11 cellular contexts compared by ENCODE assay signal in genomic region chr22:37549704-37550059, GRCh38. TPM values are rescaled to one million over a fixed set of nuclear protein-coding genes. Genes with fewer than 3 reads are reported as not detected.
DNase-seq lines count a peak whose midpoint lies in the region; ATAC-seq and TF ChIP-seq lines count a peak whose summit lies in the region.
"Had no signal": no experiment of that assay in that cellular context is flagged by ENCODE, and none has a peak within 500 bp of the region (broad histone marks: within the 10 kb centered on the region; RNA-seq: fewer than 3 reads in every experiment).

No MANE protein-coding gene starts in this region.

- DNase-seq in HCT116 (ENCODE audit: low read depth, low spot score) (no peak), anterior cingulate cortex (lab: John Stamatoyannopoulos, UW) (peak in 53 of 58 donors; percentile 17 to 90 (median 73)), hypothalamus (lab: John Stamatoyannopoulos, UW) (peak in 43 of 51 donors; percentile 34 to 92 (median 75)), sigmoid colon (no peak), ureter (ENCODE audit: low spot score) (no peak), NCI-H524 (lab: John Stamatoyannopoulos, UW) (no peak)
- DNase-seq: Karpas-422; stimulated activated CD4-positive, alpha-beta T cell treated with anti-CD3 and anti-CD28 coated beads, Interleukin-2, amount 100 ng/mL, for 48 hours had no signal

- no peaks in the 10 kb centered on the region for H4K20me1 ChIP-seq in HCT116 (ENCODE audit: insufficient read depth)

- H3K36me3 ChIP-seq in HCT116 (ENCODE audit: control insufficient read depth in 1 of 2, insufficient read depth in 2 of 2, low read length in 2 of 2) (no peaks in the 10 kb centered on the region), sigmoid colon (no peaks in the 10 kb centered on the region)

- TF ChIP-seq RAD21 in HCT116 (IDR thresholded peaks at IDR 0.05; ENCODE audit: low read depth): peak; percentile 31; the same call in 1 of the 2 replicates

- no peak overlapping the region for H2AFZ ChIP-seq in HCT116 (ENCODE audit: low read depth, low read length, poor library complexity, severe bottlenecking)

- H3K79me2 ChIP-seq in HCT116 (ENCODE audit: insufficient read depth, low read length): no peaks in the 10 kb centered on the region

- WGBS in sigmoid colon, 2 donors: 69 to 73% methylated on average over 5 of the region's 5 CpGs

- CTCF ChIA-PET in HCT116 (lab: Charles Lee): interaction anchor here (0.6 to 14.9 kb wide), 5 partner anchors 9 to 268 kb away, joined by 3 to 238 read pairs (median 3); no protein-coding TSS in a partner anchor

- no TSS peak for BruUV-seq in HCT116 (replicated peaks; lab: Mats Ljungman, UMichigan)

- no peak overlapping the region for H3K4me2 ChIP-seq in HCT116 (ENCODE audit: low read length)

- ATAC-seq in HCT116 (no peak), HG02588 (IDR thresholded peaks at IDR 0.05; ENCODE audit: unreplicated experiment) (no peak), HG03095 (IDR thresholded peaks at IDR 0.05; ENCODE audit: unreplicated experiment) (no peak)

- H3K27ac ChIP-seq in HCT116 (ENCODE audit: low read depth, low read length) (no peak overlapping the region), sigmoid colon (peak overlapping the region; percentile 34 to 57 (median 45))

- no peak overlapping the region for H3K9ac ChIP-seq in HCT116 (ENCODE audit: low read length)

- H3K27me3 ChIP-seq in HCT116 (ENCODE audit: insufficient read depth, low read length) (no peaks in the 10 kb centered on the region), sigmoid colon (no peaks in the 10 kb centered on the region)

- TF ChIP-seq CTCF in HCT116 (IDR thresholded peaks at IDR 0.05 in 2 of 3, conservative IDR thresholded peaks at IDR 0.05 in 1 of 3; ENCODE audit: borderline replicate concordance in 1 of 3, insufficient read depth in 1 of 3, low read depth in 2 of 3, low read length in 2 of 3) (no peak), sigmoid colon (IDR thresholded peaks at IDR 0.05) (no peak)

- TF ChIP-seq POLR2A in HCT116 (IDR thresholded peaks at IDR 0.05; ENCODE audit: borderline replicate concordance, extremely low read depth, insufficient read depth, insufficient read length): no peak
- no peak for TF ChIP-seq POLR2A in sigmoid colon (IDR thresholded peaks at IDR 0.05)

- TF ChIP-seq EP300 in sigmoid colon (IDR thresholded peaks at IDR 0.05): no peak

- RAD21 ChIA-PET in HCT116 (lab: Charles Lee; ENCODE audit: low non-redundant PET in 1 of 2, low total read pairs in 2 of 2, uncharacterized antibody in 2 of 2, unreplicated experiment in 2 of 2): interaction anchor here in 1 of 2 experiments (0.7 to 1.3 kb wide), 3 partner anchors 10 to 17 kb away, joined by 5 to 9 read pairs (median 5); no protein-coding TSS in a partner anchor

- intact Hi-C loops in HCT116 (cut with micrococcal nuclease): no loop called here
- intact Hi-C loops in sigmoid colon (cut with DNase I): no loop called here

- H3K9me2 ChIP-seq in HCT116 (ENCODE audit: insufficient read depth): no peaks in the 10 kb centered on the region

- H3K4me1 ChIP-seq in HCT116 (ENCODE audit: control insufficient read depth in 1 of 2, insufficient read depth in 2 of 2, low read length in 2 of 2) (peaks cover 23 to 46% of the 10 kb centered on the region in 2 experiments), sigmoid colon (peaks cover 0 to 60% (median 52%) of the 10 kb centered on the region in 4 donors)

- POLR2A ChIA-PET in HCT116 (lab: Charles Lee): interaction anchor here (0.7 to 1.5 kb wide), 3 partner anchors 18 to 63 kb away, joined by 3 to 6 read pairs (median 4); no protein-coding TSS in a partner anchor

- H3K4me3 ChIP-seq in HCT116 (replicated peaks in 1 of 2; ENCODE audit: low read depth in 1 of 2, low read length in 2 of 2) (no peak overlapping the region), sigmoid colon (no peak overlapping the region)

- H3K9me3 ChIP-seq in HCT116 (ENCODE audit: control insufficient read depth in 1 of 2, insufficient read depth in 1 of 2, low read depth in 1 of 2, low read length in 2 of 2) (no peaks in the 10 kb centered on the region), sigmoid colon (no peaks in the 10 kb centered on the region)

TF ChIP-seq in HCT116, 20 proteins besides CTCF, POLR2A, EP300 and RAD21:
- TF ChIP-seq ZFX (IDR thresholded peaks at IDR 0.05): no peak
- TF ChIP-seq TCF7L2 (IDR thresholded peaks at IDR 0.05; ENCODE audit: borderline replicate concordance, extremely low read depth, insufficient read depth, insufficient read length): no peak
- no peak for TF ChIP-seq EGR1 (IDR thresholded peaks at IDR 0.05; ENCODE audit: low read depth)
- no peak for TF ChIP-seq YY1 (IDR thresholded peaks at IDR 0.05; ENCODE audit: extremely low read depth, insufficient replicate concordance, low read depth, low read length)
- no peak for TF ChIP-seq EZH2phosphoT487 (IDR thresholded peaks at IDR 0.05; ENCODE audit: borderline replicate concordance)
- TF ChIP-seq FOSL1 (IDR thresholded peaks at IDR 0.05; ENCODE audit: low read depth): no peak
- TF ChIP-seq MAX (IDR thresholded peaks at IDR 0.05): no peak
- TF ChIP-seq SIN3A (IDR thresholded peaks at IDR 0.05; ENCODE audit: low read depth): no peak
- no peak for TF ChIP-seq ZNF274 (IDR thresholded peaks at IDR 0.05; ENCODE audit: low read depth, low read length)
- no peak for TF ChIP-seq POLR2AphosphoS5 (IDR thresholded peaks at IDR 0.05; ENCODE audit: low read depth, low read length)
- TF ChIP-seq CEBPB (IDR thresholded peaks at IDR 0.05; ENCODE audit: low read depth): no peak
- no peak for TF ChIP-seq ELF1 (IDR thresholded peaks at IDR 0.05; ENCODE audit: borderline replicate concordance, low read depth)
- no peak for TF ChIP-seq EZH2 (IDR thresholded peaks at IDR 0.05)
- TF ChIP-seq ATF3 (IDR thresholded peaks at IDR 0.05): no peak
- TF ChIP-seq SP1 (IDR thresholded peaks at IDR 0.05; ENCODE audit: low read depth): no peak
- TF ChIP-seq REST (IDR thresholded peaks at IDR 0.05; ENCODE audit: low read depth): no peak
- no peak for TF ChIP-seq SRF (IDR thresholded peaks at IDR 0.05; ENCODE audit: low read depth)

RNA-seq across cellular contexts. Expression of gene CDC42EP1, which starts 10.6 kb away (rescaled TPM):
- 160 TPM for total RNA-seq in HCT116 (2021; ENCODE audit: unreplicated experiment)
- 184 and 199 TPM in 2 replicates for polyA plus RNA-seq in HCT116 (2012)
- 10 to 100 TPM; 14.6 to 28.0 (median 20.7) TPM for total RNA-seq in sigmoid colon
- polyA plus RNA-seq in sigmoid colon: 10 to 100 TPM; 22.2 to 64.1 (median 24.6) TPM
- total RNA-seq in ureter: 33.4 TPM

RNA-seq across cellular contexts. Expression of gene LGALS2, which starts 30.2 kb away (rescaled TPM):
- total RNA-seq in HCT116 (2021; ENCODE audit: unreplicated experiment): not detected
- polyA plus RNA-seq in HCT116 (2012): 0.61 TPM in 1 of 2 replicates, not detected in the other
- not detected for total RNA-seq in sigmoid colon
- 100 to 1,000 TPM in 2 of 3 donors, 10 to 100 TPM in 1; 61.9 to 155 (median 147) TPM for polyA plus RNA-seq in sigmoid colon
- not detected for total RNA-seq in ureter
- total RNA-seq: activated T-helper 2 cell treated with anti-CD3 and anti-CD28 coated beads, Interferon-gamma antibody, Interleukin-2, Interleukin-4, amounts not matched to agents 10 μg/mL and 5 μg/mL and 100 μg/mL, durations not matched to agents 14 hours and 24 hours and 36 hours had no signal

RNA-seq across cellular contexts. Expression of gene CARD10, which starts 30.5 kb away (rescaled TPM):
- total RNA-seq in HCT116 (2021; ENCODE audit: unreplicated experiment) (32.0 TPM), sigmoid colon (1 to 10 TPM; 2.8 to 8.6 (median 3.5) TPM), ureter (14.9 TPM)
- polyA plus RNA-seq in HCT116 (2012): 22.8 and 27.4 TPM in 2 replicates
- polyA plus RNA-seq in sigmoid colon: 10 to 100 TPM; 31.8 to 41.0 (median 37.7) TPM
- total RNA-seq: activated T-helper 2 cell treated with anti-CD3 and anti-CD28 coated beads, Interferon-gamma antibody, Interleukin-2, Interleukin-4, amounts not matched to agents 10 μg/mL and 5 μg/mL and 100 μg/mL, durations not matched to agents 14 hours and 24 hours and 36 hours had no signal

RNA-seq across cellular contexts. Expression of gene GGA1, which starts 59.0 kb away (rescaled TPM):
- total RNA-seq in HCT116 (2021; ENCODE audit: unreplicated experiment) (89.8 TPM), sigmoid colon (10 to 100 TPM; 26.4 to 59.8 (median 42.3) TPM), ureter (68.9 TPM)
- 61.4 and 61.5 TPM in 2 replicates for polyA plus RNA-seq in HCT116 (2012)
- polyA plus RNA-seq in sigmoid colon: 10 to 100 TPM; 25.2 to 77.4 (median 34.4) TPM

Comparison
In these comparisons a context has a peak if more than half of its experiments do, and no peak if none do; other contexts are left out.
1. DNase-seq: peak in anterior cingulate cortex (53 of 58) and hypothalamus (43 of 51); none in HCT116 (single experiment), sigmoid colon (single experiment), ureter (single experiment) and NCI-H524 (0 of 2).